8 cellular contexts compared by ENCODE assay signal in genomic region chr7:105656922-105657521, GRCh38.
DNase-seq lines count a peak whose midpoint lies in the region; ATAC-seq and TF ChIP-seq lines count a peak whose summit lies in the region.

No MANE protein-coding gene starts in this region.

- no peaks in the 10 kb centered on the region for H3K9me3 Mint-ChIP-seq in immature natural killer cell

- H3K27ac Mint-ChIP-seq in immature natural killer cell: peak overlapping the region in 1 of 6 donors; percentile 16

- H3K4me3 Mint-ChIP-seq in immature natural killer cell: no peak overlapping the region

- H3K4me1 Mint-ChIP-seq in immature natural killer cell: peaks cover 0 to 6% of the 10 kb centered on the region in 2 donors

- H3K27ac ChIP-seq in Peyer's patch: no peak overlapping the region

- H3K9me3 ChIP-seq in Peyer's patch: no peaks in the 10 kb centered on the region

- peaks cover 0 to 5% (median 3%) of the 10 kb centered on the region in 3 donors for H3K27me3 Mint-ChIP-seq in immature natural killer cell (ENCODE audit: low read depth in 3 of 3)

- TF ChIP-seq POLR2A in Peyer's patch (IDR thresholded peaks at IDR 0.05): no peak

- H3K4me3 ChIP-seq in Peyer's patch: no peak overlapping the region

- peaks cover 0 to 25% (median 19%) of the 10 kb centered on the region in 3 donors for H3K36me3 Mint-ChIP-seq in immature natural killer cell

- H3K27me3 ChIP-seq in Peyer's patch: no peaks in the 10 kb centered on the region

- no peak for ATAC-seq in HG03378 (IDR thresholded peaks at IDR 0.05; ENCODE audit: unreplicated experiment)
- ATAC-seq in GM21381 (IDR thresholded peaks at IDR 0.05; ENCODE audit: unreplicated experiment): no peak

- H3K36me3 ChIP-seq in Peyer's patch: no peaks in the 10 kb centered on the region

- H3K4me1 ChIP-seq in Peyer's patch: no peaks in the 10 kb centered on the region

- peak; percentile 63 for TF ChIP-seq CTCF in AG09319 (IDR thresholded peaks at IDR 0.05; ENCODE audit: low read depth, low read length)
- peak; percentile 25 to 84 (median 68) for TF ChIP-seq CTCF in Peyer's patch (IDR thresholded peaks at IDR 0.05)

- DNase-seq in AG09319 (ENCODE audit: extremely low read depth, low read depth) (no peak), GM19238 (ENCODE audit: insufficient read length, low spot score) (peak; percentile 43), Peyer's patch (peak in 2 of 3 donors; percentile 72 to 84), immature natural killer cell (peak; percentile 46 to 56 (median 53))
- DNase-seq in activated T-helper 9 cell treated with anti-CD3 and anti-CD28 coated beads, Interleukin-2, amount 50 U/mL, for 16 hours (ENCODE audit: low read depth): peak; percentile 51
- DNase-seq in stimulated activated CD8-positive, alpha-beta memory T cell treated with anti-CD3 and anti-CD28 coated beads, Interleukin-12 subunit alpha, Interleukin-12 subunit beta, amount 100 ng/mL, for 1 hour (ENCODE audit: low read depth): peak; percentile 62
